ENCODE assay signal across 13 cellular contexts in genomic region chr6:12348530-12349511, GRCh38. TPM values are rescaled to one million over a fixed set of nuclear protein-coding genes. Genes with fewer than 3 reads are reported as not detected.
DNase-seq lines count a peak whose midpoint lies in the region; ATAC-seq and TF ChIP-seq lines count a peak whose summit lies in the region.
"Had no signal": no experiment of that assay in that cellular context is flagged by ENCODE, and none has a peak within 500 bp of the region (broad histone marks: within the 10 kb centered on the region; RNA-seq: fewer than 3 reads in every experiment).

No MANE protein-coding gene starts in this region.

- DNase-seq in AG08395 (ENCODE audit: low spot score) (peak; percentile 86), LoVo (ENCODE audit: low spot score) (peak; percentile 92), colonic mucosa (no peak), myocyte (ENCODE audit: low read depth) (peak; percentile 70), GM23338 (ENCODE audit: low spot score) (no peak), GF-D8 (lab: John Stamatoyannopoulos, UW) (no peak)
- DNase-seq: activated naive CD8-positive, alpha-beta T cell treated with anti-CD3 and anti-CD28 coated beads for 36 hours; KG1; naive thymus-derived CD4-positive, alpha-beta T cell; NK-92 treated with Interleukin-12 subunit alpha and Interleukin-12 subunit beta, amount 100 ng/mL, for 24 hours had no signal

- H3K27ac ChIP-seq in colonic mucosa (peak overlapping the region; percentile 65), GM23338 (ENCODE audit: low read depth) (no peak overlapping the region)

- no peak for TF ChIP-seq CTCF in colonic mucosa (IDR thresholded peaks at IDR 0.05)
- no peak for TF ChIP-seq CTCF in GM23338 (conservative IDR thresholded peaks at IDR 0.05; ENCODE audit: low read depth in 2 of 2)

- H3K4me1 ChIP-seq in colonic mucosa (no peaks in the 10 kb centered on the region), GM23338 (ENCODE audit: insufficient read depth) (peaks cover 2% of the 10 kb centered on the region)

- H3K36me3 ChIP-seq in colonic mucosa (no peaks in the 10 kb centered on the region), GM23338 (ENCODE audit: insufficient read depth) (0 out of 2 replicates have a peak, but pooled peaks cover 6% of the 10 kb centered on the region)

- peaks cover 39% of the 10 kb centered on the region for H3K36me3 Mint-ChIP-seq in GM23338 (ENCODE audit: low read depth)
- H3K36me3 Mint-ChIP-seq: activated naive CD8-positive, alpha-beta T cell treated with anti-CD3 and anti-CD28 coated beads for 36 hours had no signal

- H3K9ac ChIP-seq in colonic mucosa (ENCODE audit: low read depth in 2 of 2, low read length in 2 of 2): peak overlapping the region in 1 of 2 donors; percentile 23

- H4K20me1 ChIP-seq in GM23338 (replicated peaks; ENCODE audit: insufficient read depth): no peaks in the 10 kb centered on the region

- intact Hi-C loops in colonic mucosa (cut with DNase I): no loop called here

- H3K27ac Mint-ChIP-seq in GM23338: no peak overlapping the region
- H3K27ac Mint-ChIP-seq: activated naive CD8-positive, alpha-beta T cell treated with anti-CD3 and anti-CD28 coated beads for 36 hours; naive thymus-derived CD4-positive, alpha-beta T cell had no signal

- H3F3A ChIP-seq in GM23338 (replicated peaks; ENCODE audit: low read depth): peaks cover 4% of the 10 kb centered on the region; the same call in 1 of the 2 replicates

- peaks cover 2% of the 10 kb centered on the region; the same call in 2 of the 3 replicates for H3K4me1 Mint-ChIP-seq in GM23338
- H3K4me1 Mint-ChIP-seq: activated naive CD8-positive, alpha-beta T cell treated with anti-CD3 and anti-CD28 coated beads for 36 hours; naive thymus-derived CD4-positive, alpha-beta T cell had no signal

- H3K9me3 Mint-ChIP-seq in GM23338: peaks cover 41% of the 10 kb centered on the region

- no peak overlapping the region for H3K4me2 ChIP-seq in GM23338

- peaks cover 4% of the 10 kb centered on the region for H3K9me2 ChIP-seq in GM23338 (ENCODE audit: insufficient read depth)

- H3K27me3 ChIP-seq in colonic mucosa (no peaks in the 10 kb centered on the region), GM23338 (ENCODE audit: insufficient read depth) (no peaks in the 10 kb centered on the region)

- H3K9me3 ChIP-seq in colonic mucosa: peaks cover 4% of the 10 kb centered on the region

- H3K79me2 ChIP-seq in GM23338 (replicated peaks; ENCODE audit: insufficient read depth): no peaks in the 10 kb centered on the region

- no peak overlapping the region for H2AFZ ChIP-seq in GM23338

- no peak for ATAC-seq in GM18907 (IDR thresholded peaks at IDR 0.05; ENCODE audit: unreplicated experiment)
- no peak for ATAC-seq in GM23338
- ATAC-seq in GM18502 (IDR thresholded peaks at IDR 0.05; ENCODE audit: poor library complexity, unreplicated experiment): no peak
- ATAC-seq: activated CD4-positive, CD25-positive, alpha-beta regulatory T cell treated with anti-CD3 and anti-CD28 coated beads, Interleukin-2, amount 50 U/mL, for 24 hours; naive thymus-derived CD4-positive, alpha-beta T cell had no signal

- no peak overlapping the region for H3K4me3 Mint-ChIP-seq in GM23338
- H3K4me3 Mint-ChIP-seq: activated naive CD8-positive, alpha-beta T cell treated with anti-CD3 and anti-CD28 coated beads for 36 hours; naive thymus-derived CD4-positive, alpha-beta T cell had no signal

- H3K27me3 Mint-ChIP-seq in GM23338 (ENCODE audit: insufficient read depth, low read depth, poor library complexity): peaks cover 3% of the 10 kb centered on the region
- H3K27me3 Mint-ChIP-seq: activated naive CD8-positive, alpha-beta T cell treated with anti-CD3 and anti-CD28 coated beads for 36 hours had no signal

- no peak overlapping the region for H3K4me3 ChIP-seq in colonic mucosa
- H3K4me3 ChIP-seq in GM23338: no peak overlapping the region

TF ChIP-seq in GM23338, 12 proteins besides CTCF, POLR2A, EP300 and RAD21 (continues in another document):
- TF ChIP-seq ZNF462 (CRISPR knock-in tag; IDR thresholded peaks at IDR 0.05) (no peak), JUNB (IDR thresholded peaks at IDR 0.05; ENCODE audit: unreplicated experiment) (no peak), POLR2AphosphoS5 (IDR thresholded peaks at IDR 0.05; ENCODE audit: low read depth) (no peak), REST (IDR thresholded peaks at IDR 0.05; ENCODE audit: unreplicated experiment) (no peak)

RNA-seq across cellular contexts. Expression of gene EDN1, which starts 58.7 kb away (rescaled TPM):
- total RNA-seq in colonic mucosa (10 to 100 TPM in 1 of 2 donors, 1 to 10 TPM in 1; 9.5 to 16.2 TPM), myocyte (0.16 and 0.29 TPM in 2 replicates)
- polyA plus RNA-seq in myocyte (2012): 2.1 TPM
- 0.58 and 0.80 TPM in 2 replicates for total RNA-seq in GM23338 (2014; rRNA removed; shearing (Covaris generic))
- polyA plus RNA-seq in GM23338 (2016; fragmentation: Nextera tagmentation; extraction: Ambion mirVana): 1.1 and 1.2 TPM in 2 replicates
- total RNA-seq: activated naive CD8-positive, alpha-beta T cell treated with anti-CD3 and anti-CD28 coated beads for 36 hours had no signal

Comparison
In these comparisons a context has a peak if more than half of its experiments do, and no peak if none do; other contexts are left out.
1. DNase-seq: peak in AG08395 (single experiment), LoVo (single experiment) and myocyte (single experiment); none in colonic mucosa (single experiment), GM23338 (single experiment) and GF-D8 (single experiment).